Comparison of ENCODE assay signal across 1 cellular context in genomic region chr10:5666324-5667220, GRCh38.
A peak's percentile ranks its signal among the peaks of the same experiment; 100 is the strongest.
TF ChIP-seq lines count a peak whose summit lies in the region.

Gene ASB13 (minus strand): TSS chr10:5666595. CDS start chr10:5666551, 44 bp downstream.

TF ChIP-seq in HepG2, 621 proteins besides CTCF, POLR2A, EP300 and RAD21 (continued from another document and continues in another):
- TF ChIP-seq ZNF710 (CRISPR knock-in tag; IDR thresholded peaks at IDR 0.05; ENCODE audit: borderline replicate concordance) (0 out of 2 replicates have a peak, but pooled peaks have one; percentile 33), ZNF577 (CRISPR knock-in tag; IDR thresholded peaks at IDR 0.05; ENCODE audit: borderline replicate concordance, low read depth) (no peak), ZNF660 (CRISPR knock-in tag; IDR thresholded peaks at IDR 0.05; ENCODE audit: borderline replicate concordance, low read depth) (no peak), NFIB (CRISPR knock-in tag; IDR thresholded peaks at IDR 0.05; ENCODE audit: borderline replicate concordance) (no peak), NFKB2 (CRISPR knock-in tag; IDR thresholded peaks at IDR 0.05; ENCODE audit: borderline replicate concordance) (no peak), HOXA3 (CRISPR knock-in tag; IDR thresholded peaks at IDR 0.05) (peak; percentile 80), CENPT (CRISPR knock-in tag; IDR thresholded peaks at IDR 0.05; ENCODE audit: low read depth) (no peak), FOXK2 (IDR thresholded peaks at IDR 0.05) (no peak), HNF1A (IDR thresholded peaks at IDR 0.05; ENCODE audit: low read depth) (no peak), HNF1A (CRISPR knock-in tag; IDR thresholded peaks at IDR 0.05; ENCODE audit: borderline replicate concordance) (no peak), CHCHD3 (CRISPR knock-in tag; IDR thresholded peaks at IDR 0.05) (no peak), ZKSCAN5 (CRISPR knock-in tag; IDR thresholded peaks at IDR 0.05) (no peak), ZNF7 (CRISPR knock-in tag; IDR thresholded peaks at IDR 0.05) (no peak), ZBTB20 (CRISPR knock-in tag; IDR thresholded peaks at IDR 0.05; ENCODE audit: borderline replicate concordance, low read depth) (no peak; the same call in 1 of the 2 replicates), ZNF296 (CRISPR knock-in tag; conservative IDR thresholded peaks at IDR 0.05) (no peak), SUZ12 (IDR thresholded peaks at IDR 0.05; ENCODE audit: low read depth, low read length) (no peak), TAF15 (IDR thresholded peaks at IDR 0.05; ENCODE audit: low read depth, low read length, poor library complexity, severe bottlenecking) (no peak), KLF16 (CRISPR knock-in tag; IDR thresholded peaks at IDR 0.05) (0 out of 4 replicates have a peak, but pooled peaks of 1 of the 2 experiments have one; percentile 51), HDAC1 (CRISPR knock-in tag; IDR thresholded peaks at IDR 0.05) (peak; percentile 55), KAT2B (IDR thresholded peaks at IDR 0.05; ENCODE audit: borderline replicate concordance, low read depth, low read length) (no peak), ZFYVE20 (CRISPR knock-in tag; IDR thresholded peaks at IDR 0.05; ENCODE audit: borderline replicate concordance, low read depth) (peak; percentile 44; the same call in 1 of the 2 replicates), GABPA (IDR thresholded peaks at IDR 0.05; ENCODE audit: low read depth, low read length) (no peak), GABPA (CRISPR knock-in tag; IDR thresholded peaks at IDR 0.05; ENCODE audit: low read depth) (peak; percentile 6; the same call in 1 of the 2 replicates), ZNF562 (CRISPR knock-in tag; IDR thresholded peaks at IDR 0.05; ENCODE audit: borderline replicate concordance) (no peak), HMG20B (CRISPR knock-in tag; conservative IDR thresholded peaks at IDR 0.05) (0 out of 2 replicates have a peak, but pooled peaks have one; percentile 21), SIX1 (CRISPR knock-in tag; IDR thresholded peaks at IDR 0.05; ENCODE audit: borderline replicate concordance) (no peak), ZNF121 (CRISPR knock-in tag; IDR thresholded peaks at IDR 0.05) (no peak), NFE2 (CRISPR knock-in tag; IDR thresholded peaks at IDR 0.05) (no peak), SRSF9 (IDR thresholded peaks at IDR 0.05; ENCODE audit: borderline replicate concordance, insufficient read depth, low read depth, low read length, poor library complexity, severe bottlenecking) (no peak), CC2D1A (CRISPR knock-in tag; IDR thresholded peaks at IDR 0.05) (no peak), ETV5 (CRISPR knock-in tag; IDR thresholded peaks at IDR 0.05; ENCODE audit: borderline replicate concordance) (no peak), ATF2 (CRISPR knock-in tag; IDR thresholded peaks at IDR 0.05) (no peak; the same call in 1 of the 2 replicates), CENPX (CRISPR knock-in tag; IDR thresholded peaks at IDR 0.05) (no peak), STAT5B (CRISPR knock-in tag; IDR thresholded peaks at IDR 0.05) (no peak), TCF12 (IDR thresholded peaks at IDR 0.05) (no peak), TCF12 (CRISPR knock-in tag; IDR thresholded peaks at IDR 0.05) (no peak), ZNF230 (CRISPR knock-in tag; IDR thresholded peaks at IDR 0.05) (no peak), TRIM22 (IDR thresholded peaks at IDR 0.05) (no peak), ZNF329 (CRISPR knock-in tag; IDR thresholded peaks at IDR 0.05; ENCODE audit: low read depth) (no peak; the same call in 1 of the 2 replicates), E2F5 (CRISPR knock-in tag; conservative IDR thresholded peaks at IDR 0.05) (no peak), GTF2F1 (IDR thresholded peaks at IDR 0.05; ENCODE audit: low read length) (no peak), RFXAP (CRISPR knock-in tag; IDR thresholded peaks at IDR 0.05; ENCODE audit: borderline replicate concordance) (peak; percentile 82; the same call in 1 of the 2 replicates), MIXL1 (CRISPR knock-in tag; IDR thresholded peaks at IDR 0.05) (no peak), ZBTB34 (CRISPR knock-in tag; IDR thresholded peaks at IDR 0.05) (no peak), ZNF792 (CRISPR knock-in tag; IDR thresholded peaks at IDR 0.05) (0 out of 2 replicates have a peak, but pooled peaks have one; percentile 19), SAP130 (CRISPR knock-in tag; IDR thresholded peaks at IDR 0.05; ENCODE audit: low read depth) (0 out of 2 replicates have a peak, but pooled peaks have one; percentile 10), FOXA3 (CRISPR knock-in tag; IDR thresholded peaks at IDR 0.05) (0 out of 2 replicates have a peak, but pooled peaks have one; percentile 34), MNT (IDR thresholded peaks at IDR 0.05) (peak; percentile 96), THRA (CRISPR knock-in tag; IDR thresholded peaks at IDR 0.05; ENCODE audit: borderline replicate concordance) (no peak), PRDM4 (CRISPR knock-in tag; IDR thresholded peaks at IDR 0.05; ENCODE audit: borderline replicate concordance) (no peak), KLF12 (CRISPR knock-in tag; IDR thresholded peaks at IDR 0.05; ENCODE audit: borderline replicate concordance) (peak; percentile 81), CREM (IDR thresholded peaks at IDR 0.05) (peak; percentile 30), CREM (CRISPR knock-in tag; IDR thresholded peaks at IDR 0.05) (no peak), DNMT1 (CRISPR knock-in tag; IDR thresholded peaks at IDR 0.05) (0 out of 2 replicates have a peak, but pooled peaks have one; percentile 22)
